17 cellular contexts compared by ENCODE assay signal in genomic region chr14:36270191-36270590, GRCh38. TPM values are rescaled to one million over a fixed set of nuclear protein-coding genes. Genes with fewer than 3 reads are reported as not detected.
DNase-seq lines count a peak whose midpoint lies in the region; ATAC-seq, FAIRE-seq and TF ChIP-seq lines count a peak whose summit lies in the region.
"Had no signal": no experiment of that assay in that cellular context is flagged by ENCODE, and none has a peak within 500 bp of the region (broad histone marks: within the 10 kb centered on the region; RNA-seq: fewer than 3 reads in every experiment).

No MANE protein-coding gene starts in this region.

- intact Hi-C loops in left ventricle myocardium superior (cut with micrococcal nuclease) (no loop called here), right lobe of liver (cut with DNase I) (no loop called here)

- no peaks in the 10 kb centered on the region for H3K36me3 ChIP-seq in right lobe of liver

- H3K4me3 ChIP-seq in right lobe of liver, result no peak overlapping the region
- H3K4me3 ChIP-seq: GM12878, K562 had no signal

- 68% methylated on average over 2 of the region's 2 CpGs for WGBS in right lobe of liver (ENCODE audit: insufficient coverage, low coverage, low lambda C conversion rate, missing lambda C conversion rate)

- no peaks in the 10 kb centered on the region for H3K9me3 ChIP-seq in right lobe of liver

- TF ChIP-seq CTCF in right lobe of liver (IDR thresholded peaks at IDR 0.05), result no peak

- ATAC-seq in GM18861 (IDR thresholded peaks at IDR 0.05; ENCODE audit: unreplicated experiment), result peak; percentile 50
- peak; percentile 69 for ATAC-seq in GM18907 (IDR thresholded peaks at IDR 0.05; ENCODE audit: unreplicated experiment)
- peak; percentile 54 for ATAC-seq in HG03097 (IDR thresholded peaks at IDR 0.05; ENCODE audit: low FRiP score, unreplicated experiment)
- ATAC-seq in left ventricle myocardium superior, result no peak
- ATAC-seq in GM19455 (IDR thresholded peaks at IDR 0.05; ENCODE audit: unreplicated experiment), result no peak
- ATAC-seq in right lobe of liver, result no peak
- ATAC-seq: CD8-positive, alpha-beta T cell; GM12878; K562 had no signal

- TF ChIP-seq POLR2A in right lobe of liver (IDR thresholded peaks at IDR 0.05), result no peak

- FAIRE-seq in frontal cortex (lab: Jason Lieb, UNC), result no peak
- FAIRE-seq: D721Med, GM12878, K562 had no signal

- H3K27ac ChIP-seq in right lobe of liver, result no peak overlapping the region
- H3K27ac ChIP-seq: HL-60 had no signal

- peaks cover 6% of the 10 kb centered on the region in 2 donors for H3K27me3 ChIP-seq in right lobe of liver

- H3K4me1 ChIP-seq in right lobe of liver, result peaks cover 0 to 9% (median 0%) of the 10 kb centered on the region in 4 donors

- DNase-seq in kidney tubule cell (ENCODE audit: low spot score) (peak; percentile 5), left ventricle myocardium superior (no peak), right lobe of liver (no peak), frontal cortex (ENCODE audit: low spot score in 2 of 2) (no peak)
- DNase-seq: CD8-positive, alpha-beta T cell; COR-L47; DMS153; HCEC 1CT; Karpas-422 had no signal

RNA-seq across cellular contexts. Expression of gene MBIP, which starts 50.2 kb away (rescaled TPM):
- total RNA-seq in left ventricle myocardium superior, result 10.1 TPM
- 10 to 100 TPM in 4 of 6 experiments, 1 to 10 TPM in 2; 8.2 to 13.4 (median 10.3) TPM for total RNA-seq in right lobe of liver
- total RNA-seq in frontal cortex, result 24.5 TPM

Comparison
In these comparisons a context has a peak if more than half of its experiments do, and no peak if none do; other contexts are left out.
1. ATAC-seq: peak in GM18861 (single experiment), GM18907 (single experiment) and HG03097 (single experiment); none in left ventricle myocardium superior (single experiment), GM19455 (single experiment) and right lobe of liver (0 of 4).